In the genomic region with DNA sequence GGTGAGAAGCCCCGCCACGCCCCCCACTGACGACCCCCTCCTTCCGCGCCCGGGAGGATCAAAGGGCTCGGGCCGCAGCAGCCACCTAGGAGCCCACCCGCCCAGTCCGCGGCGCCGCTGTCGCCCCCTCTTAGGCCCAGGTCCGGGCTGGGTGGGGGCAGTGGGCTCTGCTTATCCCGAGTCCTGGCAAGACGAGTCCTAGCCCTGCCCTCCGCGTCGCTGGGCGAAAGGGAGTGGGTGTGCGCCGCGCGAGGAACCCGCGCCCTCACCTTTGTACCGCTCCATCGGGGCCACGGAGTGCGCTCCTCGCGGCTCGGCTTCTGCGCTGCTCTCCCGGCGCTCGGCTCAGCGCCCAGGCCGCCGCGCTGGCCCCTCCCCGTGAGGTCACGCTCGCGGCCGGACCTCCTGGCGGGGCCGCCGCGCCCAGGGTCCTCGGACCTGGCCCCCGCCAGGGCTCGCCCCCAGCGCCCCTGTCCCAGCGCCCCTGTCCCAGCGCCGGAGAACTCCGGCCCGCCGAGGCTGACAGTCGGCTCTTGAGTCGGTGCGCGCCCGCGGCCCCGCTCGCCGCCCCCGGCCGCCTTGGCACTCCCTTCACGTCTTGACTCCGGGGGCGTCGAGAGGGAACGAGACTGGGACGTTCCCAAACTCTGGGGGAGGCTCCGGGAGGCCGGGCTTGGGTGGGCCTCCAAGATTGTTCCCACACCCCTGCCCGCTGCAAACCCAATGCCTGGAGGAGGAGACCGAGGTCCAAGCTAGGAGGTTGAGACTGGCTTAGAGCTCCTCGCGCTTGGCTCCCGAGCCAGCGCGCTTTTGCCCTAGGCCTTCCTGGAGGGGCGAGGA, we compare ENCODE assay signal across 8 cellular contexts. TPM values are rescaled to one million over a fixed set of nuclear protein-coding genes. Genes with fewer than 3 reads are reported as not detected.
A peak's percentile ranks its signal among the peaks of the same experiment; 100 is the strongest.
DNase-seq lines count a peak whose midpoint lies in the region; ATAC-seq and TF ChIP-seq lines count a peak whose summit lies in the region.

A gene with protein sequence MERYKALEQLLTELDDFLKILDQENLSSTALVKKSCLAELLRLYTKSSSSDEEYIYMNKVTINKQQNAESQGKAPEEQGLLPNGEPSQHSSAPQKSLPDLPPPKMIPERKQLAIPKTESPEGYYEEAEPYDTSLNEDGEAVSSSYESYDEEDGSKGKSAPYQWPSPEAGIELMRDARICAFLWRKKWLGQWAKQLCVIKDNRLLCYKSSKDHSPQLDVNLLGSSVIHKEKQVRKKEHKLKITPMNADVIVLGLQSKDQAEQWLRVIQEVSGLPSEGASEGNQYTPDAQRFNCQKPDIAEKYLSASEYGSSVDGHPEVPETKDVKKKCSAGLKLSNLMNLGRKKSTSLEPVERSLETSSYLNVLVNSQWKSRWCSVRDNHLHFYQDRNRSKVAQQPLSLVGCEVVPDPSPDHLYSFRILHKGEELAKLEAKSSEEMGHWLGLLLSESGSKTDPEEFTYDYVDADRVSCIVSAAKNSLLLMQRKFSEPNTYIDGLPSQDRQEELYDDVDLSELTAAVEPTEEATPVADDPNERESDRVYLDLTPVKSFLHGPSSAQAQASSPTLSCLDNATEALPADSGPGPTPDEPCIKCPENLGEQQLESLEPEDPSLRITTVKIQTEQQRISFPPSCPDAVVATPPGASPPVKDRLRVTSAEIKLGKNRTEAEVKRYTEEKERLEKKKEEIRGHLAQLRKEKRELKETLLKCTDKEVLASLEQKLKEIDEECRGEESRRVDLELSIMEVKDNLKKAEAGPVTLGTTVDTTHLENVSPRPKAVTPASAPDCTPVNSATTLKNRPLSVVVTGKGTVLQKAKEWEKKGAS (minus strand): TSS at position 332 of the 840 bp plus-strand sequence. CDS start 47 bp downstream, at position 285.

- no peaks in the 10 kb centered on the region for H3K36me3 ChIP-seq in mesodermal cell (ENCODE audit: control insufficient read depth, insufficient read depth, low read length)

- intact Hi-C loops in CD14-positive monocyte (cut with micrococcal nuclease), result no loop called here

- H3K4me3 ChIP-seq in coronary artery (peak within 1 kb of the TSS; percentile 84), mesodermal cell (ENCODE audit: extremely low read depth, insufficient read depth, low read length, poor library complexity, severe bottlenecking) (peak within 1 kb of the TSS; percentile 70)

- DNase-seq in CD14-positive monocyte (ENCODE audit: low spot score) (no peak), HT-29 (ENCODE audit: low spot score) (peak; percentile 56), coronary artery (ENCODE audit: low spot score) (no peak), ureter (ENCODE audit: low spot score) (no peak), AG08395 (ENCODE audit: low spot score) (no peak), dedifferentiated amniotic fluid mesenchymal stem cell (ENCODE audit: extremely low spot score) (no peak)

- H3K4me3 Mint-ChIP-seq in CD14-positive monocyte, result peak within 1 kb of the TSS; percentile 45 to 87

- peaks cover 55% of the 10 kb centered on the region for H3K4me1 ChIP-seq in mesodermal cell (ENCODE audit: control insufficient read depth, insufficient read depth, low read length, poor library complexity, severe bottlenecking)

- H3K27ac ChIP-seq in coronary artery, result peak within 1 kb of the TSS; percentile 33 to 74
- H3K27ac ChIP-seq in mesodermal cell (ENCODE audit: low read depth, low read length, severe bottlenecking), result peak within 1 kb of the TSS; percentile 23

- peaks cover 0 to 8% (median 2%) of the 10 kb centered on the region in 7 donors for H3K9me3 Mint-ChIP-seq in CD14-positive monocyte

- WGBS in mesodermal cell (ENCODE audit: insufficient coverage in 2 of 2), 2 experiments, result 2% methylated on average over 70 to 79 of the region's 88 CpGs

- no peak within 1 kb of the TSS for H3K27ac Mint-ChIP-seq in CD14-positive monocyte

- no peaks in the 10 kb centered on the region for H3K36me3 Mint-ChIP-seq in CD14-positive monocyte

- H3K4me1 Mint-ChIP-seq in CD14-positive monocyte, result peaks cover 7% of the 10 kb centered on the region

- no peaks in the 10 kb centered on the region for H3K9me3 ChIP-seq in mesodermal cell (ENCODE audit: control insufficient read depth, low read length)

- H3K27me3 Mint-ChIP-seq in CD14-positive monocyte (ENCODE audit: low read depth in 3 of 3), result peaks cover 53 to 69% (median 58%) of the 10 kb centered on the region in 3 donors

- TF ChIP-seq CTCF in CD14-positive monocyte (IDR thresholded peaks at IDR 0.05), result no peak
- no peak for TF ChIP-seq CTCF in coronary artery (IDR thresholded peaks at IDR 0.05)

- no peak for ATAC-seq in HG02678 (IDR thresholded peaks at IDR 0.05; ENCODE audit: unreplicated experiment)

RNA-seq across cellular contexts. Expression of the gene that starts here (rescaled TPM):
- under 1 TPM in 1 of 2 donors, not detected in 1; 0.43 TPM for polyA plus RNA-seq in CD14-positive monocyte
- total RNA-seq in HT-29 (2014; rRNA removed; shearing (Covaris generic)), result 13.9 and 18.1 TPM in 2 replicates
- 48.5 TPM for polyA plus RNA-seq in mesodermal cell (2013, experiment 1 of 2)
- polyA plus RNA-seq in mesodermal cell (2013, experiment 2 of 2), result 54.6 TPM
- total RNA-seq in ureter, result 17.9 TPM
